ENCODE assay signal across 8 cellular contexts in the genomic region with DNA sequence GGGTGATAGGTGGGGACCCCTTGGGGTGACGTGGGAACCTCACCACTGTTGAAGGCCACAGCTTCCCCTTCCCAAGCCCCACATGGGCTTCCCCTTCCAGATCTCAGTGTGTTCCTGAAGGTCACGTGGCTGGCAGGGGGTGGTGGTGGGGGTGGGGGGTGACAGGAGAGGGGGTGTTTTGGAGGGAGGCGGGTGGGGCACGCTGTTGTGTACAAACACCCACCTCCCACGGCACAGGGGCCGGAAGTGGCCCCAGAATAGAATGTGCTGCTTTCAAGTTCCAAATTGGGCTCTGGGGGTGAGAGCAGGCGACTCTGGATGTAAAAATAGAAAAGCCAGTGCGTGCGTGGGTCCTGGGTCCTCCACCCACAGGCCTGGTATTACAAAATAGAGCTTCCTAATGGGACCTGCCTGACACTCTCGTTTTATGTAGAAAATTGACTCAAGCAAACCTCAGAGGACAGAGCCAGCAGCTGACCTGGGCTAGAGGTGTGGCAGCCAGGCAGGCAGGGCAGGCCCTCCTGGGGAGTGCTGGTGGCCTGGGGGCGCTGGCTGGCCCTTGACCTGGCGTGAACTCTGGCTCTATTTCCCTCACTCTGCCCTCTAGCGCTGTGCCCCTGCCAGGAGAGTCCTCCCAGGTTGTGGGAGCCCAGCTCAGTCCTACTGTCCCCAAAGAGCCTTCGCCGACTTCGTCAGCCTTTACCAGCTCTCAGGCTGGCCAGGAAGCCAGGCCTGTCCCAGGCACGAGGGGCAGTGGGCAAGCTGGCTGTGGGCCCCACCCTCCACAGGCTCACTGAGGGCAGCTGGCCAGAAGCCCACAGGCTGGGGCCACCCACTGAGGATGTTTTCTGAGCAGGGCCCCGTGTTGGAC. TPM values are rescaled to one million over a fixed set of nuclear protein-coding genes. Genes with fewer than 3 reads are reported as not detected.
DNase-seq lines count a peak whose midpoint lies in the region; ATAC-seq, FAIRE-seq and TF ChIP-seq lines count a peak whose summit lies in the region.

No MANE protein-coding gene starts in this region.

- H3K4me3 ChIP-seq in CD8-positive, alpha-beta memory T cell (ENCODE audit: low read length): peak overlapping the region; percentile 34
- H3K4me3 ChIP-seq in lower lobe of right lung (no peak overlapping the region), transverse colon (no peak overlapping the region)

- in situ Hi-C loops in transverse colon (cut with MboI; ENCODE audit: low pct_ligation_motif_present in 1 of 4, low pct_unique_long_range_greater_than_20kb in 1 of 4, low sequenced_read_pairs in 3 of 4): no loop called here

- TF ChIP-seq EP300 in transverse colon (IDR thresholded peaks at IDR 0.05; ENCODE audit: low read depth): no peak

- peaks cover 0 to 8% (median 0%) of the 10 kb centered on the region in 3 donors for H3K36me3 Mint-ChIP-seq in CD8-positive, alpha-beta memory T cell
- H3K36me3 Mint-ChIP-seq in activated T-helper 1 cell treated with anti-CD3 and anti-CD28 coated beads, Interleukin-12 subunit alpha, Interleukin-12 subunit beta, Interleukin-2, Interleukin-4 antibody, amounts not matched to agents 30 ng/mL and 10 ng/mL and 1 ng/mL, durations not matched to agents 14 hours and 24 hours and 36 hours (ENCODE audit: low read depth): no peaks in the 10 kb centered on the region

- POLR2A ChIA-PET in CD8-positive, alpha-beta memory T cell (lab: Charles Lee): interaction anchor here (1.4 kb wide), 1 partner anchor 25 kb away, joined by 4 read pairs; no protein-coding TSS in a partner anchor

- peak overlapping the region; percentile 80 to 97 (median 92) for H3K27ac Mint-ChIP-seq in CD8-positive, alpha-beta memory T cell
- H3K27ac Mint-ChIP-seq in activated T-helper 1 cell treated with anti-CD3 and anti-CD28 coated beads, Interleukin-12 subunit alpha, Interleukin-12 subunit beta, Interleukin-2, Interleukin-4 antibody, amounts not matched to agents 30 ng/mL and 10 ng/mL and 1 ng/mL, durations not matched to agents 14 hours and 24 hours and 36 hours: peak overlapping the region; percentile 92

- peak; percentile 51 for ATAC-seq in GM21360 (IDR thresholded peaks at IDR 0.05; ENCODE audit: unreplicated experiment)
- peak; percentile 70 for ATAC-seq in HG03521 (IDR thresholded peaks at IDR 0.05; ENCODE audit: unreplicated experiment)
- peak; percentile 43 to 50 for ATAC-seq in lower lobe of right lung

- peaks cover 4 to 13% (median 7%) of the 10 kb centered on the region in 5 donors for H3K9me3 Mint-ChIP-seq in CD8-positive, alpha-beta memory T cell
- peaks cover 15% of the 10 kb centered on the region for H3K9me3 Mint-ChIP-seq in activated T-helper 1 cell treated with anti-CD3 and anti-CD28 coated beads, Interleukin-12 subunit alpha, Interleukin-12 subunit beta, Interleukin-2, Interleukin-4 antibody, amounts not matched to agents 30 ng/mL and 10 ng/mL and 1 ng/mL, durations not matched to agents 14 hours and 24 hours and 36 hours

- no peaks in the 10 kb centered on the region for H3K27me3 Mint-ChIP-seq in CD8-positive, alpha-beta memory T cell
- H3K27me3 Mint-ChIP-seq in activated T-helper 1 cell treated with anti-CD3 and anti-CD28 coated beads, Interleukin-12 subunit alpha, Interleukin-12 subunit beta, Interleukin-2, Interleukin-4 antibody, amounts not matched to agents 30 ng/mL and 10 ng/mL and 1 ng/mL, durations not matched to agents 14 hours and 24 hours and 36 hours (ENCODE audit: insufficient read depth): no peaks in the 10 kb centered on the region

- H3K4me1 ChIP-seq in CD8-positive, alpha-beta memory T cell (ENCODE audit: insufficient read depth, low read length): peaks cover 36% of the 10 kb centered on the region
- H3K4me1 ChIP-seq in lower lobe of right lung (peaks cover 48% of the 10 kb centered on the region), transverse colon (peaks cover 10 to 25% (median 11%) of the 10 kb centered on the region in 4 donors)

- intact Hi-C loops in activated T-helper 1 cell treated with anti-CD3 and anti-CD28 coated beads, Interleukin-12 subunit alpha, Interleukin-12 subunit beta, Interleukin-2, Interleukin-4 antibody, amounts not matched to agents 30 ng/mL and 10 ng/mL and 1 ng/mL, durations not matched to agents 14 hours and 24 hours and 36 hours (cut with micrococcal nuclease): loop anchor here (1.0 to 2.0 kb wide), 3 partner anchors 11 to 167 kb away; no protein-coding TSS in a partner anchor
- intact Hi-C loops in lower lobe of right lung (cut with DNase I) (no loop called here), transverse colon (cut with DNase I; ENCODE audit: low total_unique reads) (no loop called here)

- no peaks in the 10 kb centered on the region for H3K27me3 ChIP-seq in CD8-positive, alpha-beta memory T cell (ENCODE audit: insufficient read depth, low read length, poor library complexity, severe bottlenecking)
- no peaks in the 10 kb centered on the region for H3K27me3 ChIP-seq in lower lobe of right lung (ENCODE audit: low read depth)
- H3K27me3 ChIP-seq in transverse colon: no peaks in the 10 kb centered on the region

- WGBS in transverse colon (ENCODE audit: low coverage in 1 of 2), 2 donors: 64 to 72% methylated on average over 4 to 18 of the region's 18 CpGs

- CTCF ChIA-PET in CD8-positive, alpha-beta memory T cell (lab: Charles Lee): interaction anchor here (1.2 to 2.4 kb wide), 2 partner anchors 23 to 143 kb away, joined by 4 to 9 read pairs; no protein-coding TSS in a partner anchor

- no peaks in the 10 kb centered on the region for H3K9me3 ChIP-seq in CD8-positive, alpha-beta memory T cell (ENCODE audit: low read length)
- H3K9me3 ChIP-seq in lower lobe of right lung: peaks cover 3% of the 10 kb centered on the region
- H3K9me3 ChIP-seq in transverse colon: no peaks in the 10 kb centered on the region

- FAIRE-seq in urothelium cell line (lab: Jason Lieb, UNC): no peak

- DNase-seq in CD8-positive, alpha-beta memory T cell: peak in 4 of 5 donors; percentile 34 to 73 (median 54)
- DNase-seq in activated T-helper 1 cell treated with anti-CD3 and anti-CD28 coated beads, Interleukin-12 subunit alpha, Interleukin-12 subunit beta, Interleukin-2, Interleukin-4 antibody, amounts not matched to agents 30 ng/mL and 10 ng/mL and 1 ng/mL, durations not matched to agents 14 hours and 24 hours and 36 hours (ENCODE audit: low spot score): peak; percentile 32
- DNase-seq in lower lobe of right lung (peak; percentile 64), transverse colon (peak; percentile 70), NCI-H1694 (lab: John Stamatoyannopoulos, UW) (no peak), urothelium cell line (ENCODE audit: low spot score) (no peak)

- H3K4me3 Mint-ChIP-seq in CD8-positive, alpha-beta memory T cell: peak overlapping the region; percentile 41 to 75 (median 53)
- H3K4me3 Mint-ChIP-seq in activated T-helper 1 cell treated with anti-CD3 and anti-CD28 coated beads, Interleukin-12 subunit alpha, Interleukin-12 subunit beta, Interleukin-2, Interleukin-4 antibody, amounts not matched to agents 30 ng/mL and 10 ng/mL and 1 ng/mL, durations not matched to agents 14 hours and 24 hours and 36 hours: peak overlapping the region; percentile 56

- no peak for TF ChIP-seq POLR2A in transverse colon (IDR thresholded peaks at IDR 0.05)

- peak overlapping the region; percentile 24 for H3K27ac ChIP-seq in CD8-positive, alpha-beta memory T cell (ENCODE audit: low read depth, low read length)
- H3K27ac ChIP-seq in lower lobe of right lung (peak overlapping the region; percentile 69), transverse colon (peak overlapping the region; percentile 17 to 73 (median 62))

- peaks cover 37 to 75% (median 49%) of the 10 kb centered on the region in 3 donors for H3K4me1 Mint-ChIP-seq in CD8-positive, alpha-beta memory T cell
- H3K4me1 Mint-ChIP-seq in activated T-helper 1 cell treated with anti-CD3 and anti-CD28 coated beads, Interleukin-12 subunit alpha, Interleukin-12 subunit beta, Interleukin-2, Interleukin-4 antibody, amounts not matched to agents 30 ng/mL and 10 ng/mL and 1 ng/mL, durations not matched to agents 14 hours and 24 hours and 36 hours (ENCODE audit: low read depth): peaks cover 49% of the 10 kb centered on the region

- TF ChIP-seq CTCF in lower lobe of right lung (IDR thresholded peaks at IDR 0.05) (no peak), transverse colon (IDR thresholded peaks at IDR 0.05) (no peak)

- no peaks in the 10 kb centered on the region for H3K36me3 ChIP-seq in CD8-positive, alpha-beta memory T cell (ENCODE audit: insufficient read depth, low read length)
- H3K36me3 ChIP-seq in lower lobe of right lung (no peaks in the 10 kb centered on the region), transverse colon (no peaks in the 10 kb centered on the region)

RNA-seq across cellular contexts. Expression of gene SH3BP2, which starts 5.4 kb away (rescaled TPM):
- 10 to 100 TPM; 68.8 to 75.4 TPM for total RNA-seq in CD8-positive, alpha-beta memory T cell
- polyA plus RNA-seq in CD8-positive, alpha-beta memory T cell: 35.7 TPM
- total RNA-seq in activated T-helper 1 cell treated with anti-CD3 and anti-CD28 coated beads, Interleukin-12 subunit alpha, Interleukin-12 subunit beta, Interleukin-2, Interleukin-4 antibody, amounts not matched to agents 30 ng/mL and 10 ng/mL and 1 ng/mL, durations not matched to agents 14 hours and 24 hours and 36 hours: 96.7 and 99.7 TPM in 2 replicates
- total RNA-seq in lower lobe of right lung (102 TPM), transverse colon (100 to 1,000 TPM in 3 of 4 donors, 10 to 100 TPM in 1; 92.6 to 301 (median 117) TPM)

RNA-seq across cellular contexts. Expression of gene TNIP2, which starts 31.3 kb away (rescaled TPM):
- 10 to 100 TPM; 87.7 to 92.3 TPM for total RNA-seq in CD8-positive, alpha-beta memory T cell
- polyA plus RNA-seq in CD8-positive, alpha-beta memory T cell: 57.4 TPM
- 96.2 and 98.6 TPM in 2 replicates for total RNA-seq in activated T-helper 1 cell treated with anti-CD3 and anti-CD28 coated beads, Interleukin-12 subunit alpha, Interleukin-12 subunit beta, Interleukin-2, Interleukin-4 antibody, amounts not matched to agents 30 ng/mL and 10 ng/mL and 1 ng/mL, durations not matched to agents 14 hours and 24 hours and 36 hours
- total RNA-seq in lower lobe of right lung: 36.7 TPM
- total RNA-seq in transverse colon: 100 to 1,000 TPM in 3 of 4 donors, 10 to 100 TPM in 1; 91.8 to 203 (median 129) TPM

RNA-seq across cellular contexts. Expression of gene ADD1, which starts 56.2 kb away (rescaled TPM):
- 100 to 1,000 TPM; 185 to 192 TPM for total RNA-seq in CD8-positive, alpha-beta memory T cell
- 217 TPM for polyA plus RNA-seq in CD8-positive, alpha-beta memory T cell
- total RNA-seq in activated T-helper 1 cell treated with anti-CD3 and anti-CD28 coated beads, Interleukin-12 subunit alpha, Interleukin-12 subunit beta, Interleukin-2, Interleukin-4 antibody, amounts not matched to agents 30 ng/mL and 10 ng/mL and 1 ng/mL, durations not matched to agents 14 hours and 24 hours and 36 hours: 200 and 203 TPM in 2 replicates
- total RNA-seq in lower lobe of right lung: 279 TPM
- 100 to 1,000 TPM; 218 to 392 (median 299) TPM for total RNA-seq in transverse colon

Comparison
In these comparisons a context has a peak if more than half of its experiments do, and no peak if none do; other contexts are left out.
1. DNase-seq: peak in CD8-positive, alpha-beta memory T cell (4 of 5), activated T-helper 1 cell treated with anti-CD3 and anti-CD28 coated beads, Interleukin-12 subunit alpha, Interleukin-12 subunit beta, Interleukin-2, Interleukin-4 antibody, amounts not matched to agents 30 ng/mL and 10 ng/mL and 1 ng/mL, durations not matched to agents 14 hours and 24 hours and 36 hours (single experiment), lower lobe of right lung (single experiment) and transverse colon (single experiment); none in NCI-H1694 (single experiment) and urothelium cell line (single experiment).
2. Peak in every context shown above with its lines, with median percentiles within 50 percentile points of each other: H3K27ac ChIP-seq and ATAC-seq.